In genomic region chr12:108313609-108314331, GRCh38 we compare ENCODE assay signal across 9 cellular contexts. TPM values are rescaled to one million over a fixed set of nuclear protein-coding genes. Genes with fewer than 3 reads are reported as not detected.
DNase-seq lines count a peak whose midpoint lies in the region; ATAC-seq and TF ChIP-seq lines count a peak whose summit lies in the region.
"Had no signal": no experiment of that assay in that cellular context is flagged by ENCODE, and none has a peak within 500 bp of the region (broad histone marks: within the 10 kb centered on the region; RNA-seq: fewer than 3 reads in every experiment).

No MANE protein-coding gene starts in this region.

- no peaks in the 10 kb centered on the region for H3K9me3 ChIP-seq in CD4-positive, alpha-beta T cell (ENCODE audit: control insufficient read depth, low read length)

- H3K9me3 Mint-ChIP-seq in CD4-positive, alpha-beta T cell: no peaks in the 10 kb centered on the region
- H3K9me3 Mint-ChIP-seq in naive thymus-derived CD8-positive, alpha-beta T cell: peaks cover 0 to 6% (median 0%) of the 10 kb centered on the region in 9 donors

- POLR2A ChIA-PET in CD4-positive, alpha-beta T cell (lab: Charles Lee): no interaction called here
- POLR2A ChIA-PET in naive thymus-derived CD8-positive, alpha-beta T cell (lab: Charles Lee): interaction anchor here (0.7 kb wide), 1 partner anchor 405 kb away, joined by 3 read pairs; no protein-coding TSS in a partner anchor

- peaks cover 50% of the 10 kb centered on the region for H3K4me1 Mint-ChIP-seq in CD4-positive, alpha-beta T cell (ENCODE audit: low read depth)
- H3K4me1 Mint-ChIP-seq in naive thymus-derived CD8-positive, alpha-beta T cell: peaks cover 10 to 54% (median 25%) of the 10 kb centered on the region in 4 donors

- ATAC-seq in CD4-positive, alpha-beta T cell (ENCODE audit: poor library complexity): peak; percentile 57
- ATAC-seq in naive thymus-derived CD8-positive, alpha-beta T cell: peak in 1 of 2 donors; percentile 65
- ATAC-seq in HG03378 (IDR thresholded peaks at IDR 0.05; ENCODE audit: unreplicated experiment): no peak
- no peak for ATAC-seq in HG02678 (IDR thresholded peaks at IDR 0.05; ENCODE audit: unreplicated experiment)

- H3K27me3 Mint-ChIP-seq in CD4-positive, alpha-beta T cell: no peaks in the 10 kb centered on the region
- peaks cover 0 to 22% (median 3%) of the 10 kb centered on the region in 5 donors for H3K27me3 Mint-ChIP-seq in naive thymus-derived CD8-positive, alpha-beta T cell

- H3K27ac Mint-ChIP-seq in CD4-positive, alpha-beta T cell: peak overlapping the region; percentile 77
- H3K27ac Mint-ChIP-seq in naive thymus-derived CD8-positive, alpha-beta T cell: peak overlapping the region in 7 of 10 donors; percentile 16 to 92 (median 79)

- H3K27ac ChIP-seq in CD4-positive, alpha-beta T cell (ENCODE audit: low read depth, low read length): no peak overlapping the region
- peak overlapping the region in 45 of 59 donors; percentile 10 to 84 (median 59) for H3K27ac ChIP-seq in dorsolateral prefrontal cortex

- peak overlapping the region; percentile 63 for H3K4me3 Mint-ChIP-seq in CD4-positive, alpha-beta T cell
- H3K4me3 Mint-ChIP-seq in naive thymus-derived CD8-positive, alpha-beta T cell: peak overlapping the region in 7 of 10 donors; percentile 35 to 83 (median 67)

- no peaks in the 10 kb centered on the region for H3K36me3 Mint-ChIP-seq in CD4-positive, alpha-beta T cell (ENCODE audit: low read depth)
- no peaks in the 10 kb centered on the region for H3K36me3 Mint-ChIP-seq in naive thymus-derived CD8-positive, alpha-beta T cell

- TF ChIP-seq CTCF in CD4-positive, alpha-beta T cell (IDR thresholded peaks at IDR 0.05): no peak
- no peak for TF ChIP-seq CTCF in dorsolateral prefrontal cortex (IDR thresholded peaks at IDR 0.05 in 54 of 56, conservative IDR thresholded peaks at IDR 0.05 in 2 of 56; ENCODE audit: low read depth in 1 of 56, partially characterized antibody in 56 of 56)

- no peaks in the 10 kb centered on the region for H3K27me3 ChIP-seq in CD4-positive, alpha-beta T cell (ENCODE audit: control insufficient read depth, insufficient read depth, low read length)
- H3K27me3 ChIP-seq in dorsolateral prefrontal cortex: no peaks in the 10 kb centered on the region

- CTCF ChIA-PET in CD4-positive, alpha-beta T cell (lab: Charles Lee): no interaction called here

- peak in 1 of 10 experiments; percentile 17 for DNase-seq in CD4-positive, alpha-beta T cell
- peak; percentile 96 for DNase-seq in NOMO-1 treated with DMSO at 0.1 percent for 48 hours (lab: John Stamatoyannopoulos, UW; ENCODE audit: unreplicated experiment)
- no peak for DNase-seq in dorsolateral prefrontal cortex
- DNase-seq in naive thymus-derived CD8-positive, alpha-beta T cell: peak in 2 of 10 donors; percentile 16 to 20
- DNase-seq in activated CD4-positive, CD25-positive, alpha-beta regulatory T cell (lab: John Stamatoyannopoulos, UW): no peak
- DNase-seq in kidney glomerular epithelial cell (lab: John Stamatoyannopoulos, UW): no peak

- intact Hi-C loops in CD4-positive, alpha-beta T cell (cut with DNase I, micrococcal nuclease): no loop called here
- intact Hi-C loops in dorsolateral prefrontal cortex (cut with DNase I): no loop called here

- no peak overlapping the region for H3K4me3 ChIP-seq in dorsolateral prefrontal cortex

RNA-seq across cellular contexts. Expression of gene CMKLR1, which starts 25.3 kb away (rescaled TPM):
- total RNA-seq in CD4-positive, alpha-beta T cell: not detected
- total RNA-seq in dorsolateral prefrontal cortex: 10 to 100 TPM in 1 of 120 experiments, 1 to 10 TPM in 119; 1.3 to 10.8 (median 3.7) TPM
- under 1 TPM; 0.27 to 0.83 TPM for total RNA-seq in naive thymus-derived CD8-positive, alpha-beta T cell
- polyA plus RNA-seq in naive thymus-derived CD8-positive, alpha-beta T cell: 1 to 10 TPM in 1 of 3 donors, not detected in 2; 3.0 TPM
- total RNA-seq: T-helper 1 cell treated with Interleukin-12 subunit alpha and Interleukin-12 subunit beta and Interleukin-4 antibody, amounts not matched to agents 30 ng/mL and 1 ng/mL, for 36 hours had no signal
